20 cellular contexts compared by ENCODE assay signal in the genomic region with DNA sequence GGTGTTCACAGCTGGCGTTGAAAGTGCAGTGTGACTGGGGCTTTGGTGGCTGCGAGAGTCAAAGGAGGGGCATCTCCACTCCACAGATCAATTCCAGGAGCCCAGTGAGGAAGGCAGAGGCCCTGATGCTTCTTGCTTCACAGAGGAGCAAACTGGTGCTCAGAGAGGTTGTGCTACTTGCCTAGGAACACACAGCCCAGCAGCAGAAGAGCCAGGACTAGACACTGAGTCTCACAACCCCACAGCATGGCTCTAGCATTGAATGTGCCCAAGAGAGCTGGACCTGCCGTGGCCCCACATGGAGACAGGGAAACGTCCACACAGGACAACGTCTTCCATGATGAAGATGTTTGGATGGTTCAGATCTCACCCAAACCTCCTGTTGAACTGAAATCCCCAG. TPM values are rescaled to one million over a fixed set of nuclear protein-coding genes. Genes with fewer than 3 reads are reported as not detected.
DNase-seq lines count a peak whose midpoint lies in the region; ATAC-seq, FAIRE-seq and TF ChIP-seq lines count a peak whose summit lies in the region.
"Had no signal": no experiment of that assay in that cellular context is flagged by ENCODE, and none has a peak within 500 bp of the region (broad histone marks: within the 10 kb centered on the region; RNA-seq: fewer than 3 reads in every experiment).

No MANE protein-coding gene starts in this region.

- H2BK20ac ChIP-seq in IMR-90 (ENCODE audit: low read depth, low read length), result no peak overlapping the region

- H4K91ac ChIP-seq in IMR-90 (ENCODE audit: insufficient read depth, low read depth, low read length), result no peak overlapping the region

- TF ChIP-seq CTCF in IMR-90 (conservative IDR thresholded peaks at IDR 0.05; ENCODE audit: low read depth, low read length), result no peak
- TF ChIP-seq CTCF in chondrocyte (IDR thresholded peaks at IDR 0.05), result no peak
- no peak for TF ChIP-seq CTCF in HepG2 (CRISPR knock-in tag; IDR thresholded peaks at IDR 0.05)
- no peak for TF ChIP-seq CTCF in sigmoid colon (IDR thresholded peaks at IDR 0.05)

- H2BK120ac ChIP-seq in IMR-90 (ENCODE audit: low read depth, low read length), result no peak overlapping the region

- H3K36me3 ChIP-seq in IMR-90 (ENCODE audit: control insufficient read depth, insufficient read depth, low read length) (no peaks in the 10 kb centered on the region), HepG2 (replicated peaks in 1 of 2; ENCODE audit: control insufficient read depth in 1 of 2, insufficient read depth in 2 of 2, low read length in 2 of 2) (no peaks in the 10 kb centered on the region), sigmoid colon (no peaks in the 10 kb centered on the region)
- H3K36me3 ChIP-seq: BLaER1, HAP-1 had no signal

- H3K4me1 ChIP-seq in IMR-90 (ENCODE audit: control insufficient read depth, insufficient read depth, low read length), result peaks cover 10% of the 10 kb centered on the region
- no peaks in the 10 kb centered on the region for H3K4me1 ChIP-seq in HepG2 (ENCODE audit: insufficient read depth, low read length)
- H3K4me1 ChIP-seq in sigmoid colon, result no peaks in the 10 kb centered on the region
- H3K4me1 ChIP-seq: HAP-1 had no signal

- H2AFZ ChIP-seq in IMR-90 (replicated peaks; ENCODE audit: low read length, poor library complexity) (no peak overlapping the region), HepG2 (ENCODE audit: low read length) (no peak overlapping the region)

- no peak overlapping the region for H4K8ac ChIP-seq in IMR-90 (ENCODE audit: low read depth in 2 of 2, low read length in 2 of 2)

- H2AK5ac ChIP-seq in IMR-90 (ENCODE audit: low read depth, low read length), result peak overlapping the region; percentile 43; the same call in 1 of the 2 replicates

- WGBS in IMR-90 (ENCODE audit: extremely low coverage in 2 of 2, insufficient read length in 1 of 2), 2 experiments, result no CpG with 5 or more reads among the region's 5 CpGs
- 34% methylated on average over 3 of the region's 5 CpGs for WGBS in HepG2 (ENCODE audit: low lambda C conversion rate)
- WGBS in sigmoid colon, 2 donors, result 96% methylated on average over 5 of the region's 5 CpGs

- H3K4me3 Mint-ChIP-seq in chondrocyte (ENCODE audit: unreplicated experiment), result no peak overlapping the region
- H3K4me3 Mint-ChIP-seq in activated CD4-positive, alpha-beta memory T cell treated with anti-CD3 and anti-CD28 coated beads, Interleukin-2, amount 10 ng/mL, durations not matched to agents 7 days and 5 days, result no peak overlapping the region
- H3K4me3 Mint-ChIP-seq: CD4-positive, alpha-beta memory T cell had no signal

- H3K23ac ChIP-seq in IMR-90 (ENCODE audit: low read depth, low read length), result no peak overlapping the region

- no peak overlapping the region for H3K4ac ChIP-seq in IMR-90 (ENCODE audit: low read depth, low read length)

- POLR2A ChIA-PET in IMR-90 (lab: Charles Lee; ENCODE audit: unreplicated experiment), result no interaction called here
- POLR2A ChIA-PET in HepG2 (lab: Yijun Ruan, JAX), result no interaction called here
- POLR2A ChIA-PET in activated CD4-positive, alpha-beta memory T cell treated with anti-CD3 and anti-CD28 coated beads, Interleukin-2, amount 10 ng/mL, durations not matched to agents 7 days and 5 days (lab: Charles Lee), result no interaction called here

- H2BK15ac ChIP-seq in IMR-90 (ENCODE audit: low read depth, low read length), result no peak overlapping the region; the same call in 2 of the 3 replicates

- H3K27ac ChIP-seq in IMR-90 (ENCODE audit: insufficient read depth, low read length), result no peak overlapping the region
- no peak overlapping the region for H3K27ac ChIP-seq in HepG2 (ENCODE audit: extremely low read length, insufficient read depth, low read length)
- H3K27ac ChIP-seq in sigmoid colon, result no peak overlapping the region
- H3K27ac ChIP-seq: BLaER1 had no signal

- no peaks in the 10 kb centered on the region for H3K79me2 ChIP-seq in HepG2 (ENCODE audit: insufficient read depth, low read length)

- dilution Hi-C loops in IMR-90 (cut with HindIII; ENCODE audit: low sequenced_read_pairs, unreplicated experiment), result no loop called here

- H3K9me3 ChIP-seq in IMR-90 (ENCODE audit: control insufficient read depth, insufficient read depth, low read length), result 0 out of 2 replicates have a peak, but pooled peaks cover 3% of the 10 kb centered on the region
- H3K9me3 ChIP-seq in HepG2 (ENCODE audit: low read length), result no peaks in the 10 kb centered on the region
- H3K9me3 ChIP-seq in sigmoid colon, result no peaks in the 10 kb centered on the region

- H3K27ac Mint-ChIP-seq in chondrocyte (ENCODE audit: unreplicated experiment), result no peak overlapping the region
- H3K27ac Mint-ChIP-seq in activated CD4-positive, alpha-beta memory T cell treated with anti-CD3 and anti-CD28 coated beads, Interleukin-2, amount 10 ng/mL, durations not matched to agents 7 days and 5 days, result no peak overlapping the region
- H3K27ac Mint-ChIP-seq: CD4-positive, alpha-beta memory T cell had no signal

- BruUV-seq in IMR-90 (replicated peaks; lab: Mats Ljungman, UMichigan) (no TSS peak), HepG2 (replicated peaks; lab: Mats Ljungman, UMichigan) (no TSS peak)

- H3K27me3 Mint-ChIP-seq in chondrocyte (ENCODE audit: low read depth), result no peaks in the 10 kb centered on the region
- H3K27me3 Mint-ChIP-seq in activated CD4-positive, alpha-beta memory T cell treated with anti-CD3 and anti-CD28 coated beads, Interleukin-2, amount 10 ng/mL, durations not matched to agents 7 days and 5 days, result no peaks in the 10 kb centered on the region

- H3K9me3 Mint-ChIP-seq in chondrocyte (ENCODE audit: low read depth), result peaks cover 19% of the 10 kb centered on the region
- H3K9me3 Mint-ChIP-seq in activated CD4-positive, alpha-beta memory T cell treated with anti-CD3 and anti-CD28 coated beads, Interleukin-2, amount 10 ng/mL, durations not matched to agents 7 days and 5 days, result peaks cover 2% of the 10 kb centered on the region

- DNase-seq in IMR-90 (no peak), chondrocyte (ENCODE audit: low spot score) (peak; percentile 30), HepG2 (ENCODE audit: low spot score) (no peak), sigmoid colon (peak; percentile 25), germinal center (ENCODE audit: low spot score) (no peak)
- DNase-seq in activated CD4-positive, alpha-beta memory T cell treated with anti-CD3 and anti-CD28 coated beads, Interleukin-2, amount 10 ng/mL, durations not matched to agents 7 days and 5 days, result no peak
- DNase-seq: Calu3; CD4-positive, alpha-beta memory T cell; DMS79 treated with DMSO at 0.1 percent for 48 hours; GF-D8; KBM-7 had no signal

- intact Hi-C loops in IMR-90 (cut with micrococcal nuclease), result no loop called here
- intact Hi-C loops in HepG2 (cut with micrococcal nuclease; ENCODE audit: unreplicated experiment), result no loop called here
- intact Hi-C loops in sigmoid colon (cut with DNase I), result no loop called here

- no peak overlapping the region for H4K5ac ChIP-seq in IMR-90 (ENCODE audit: low read depth, low read length)

- TF ChIP-seq RAD21 in IMR-90 (IDR thresholded peaks at IDR 0.05; ENCODE audit: low read length), result no peak
- no peak for TF ChIP-seq RAD21 in HepG2 (CRISPR knock-in tag; IDR thresholded peaks at IDR 0.05)

- peaks cover 13% of the 10 kb centered on the region; the same call in 1 of the 2 replicates for H3K9me1 ChIP-seq in IMR-90 (ENCODE audit: insufficient read depth, low read length)

- in situ Hi-C loops in IMR-90 (cut with MboI; ENCODE audit: low sequenced_read_pairs) (no loop called here), HepG2 (cut with HindIII; ENCODE audit: extremely low pct_ligation_motif_present, low pct_unique_long_range_greater_than_20kb) (no loop called here)

- H3K27me3 ChIP-seq in IMR-90 (ENCODE audit: control insufficient read depth, insufficient read depth, low read length), result no peaks in the 10 kb centered on the region
- H3K27me3 ChIP-seq in HepG2 (ENCODE audit: control insufficient read depth in 1 of 2, insufficient read depth in 2 of 2, low read length in 2 of 2), result peaks cover 3 to 63% of the 10 kb centered on the region in 2 experiments
- no peaks in the 10 kb centered on the region for H3K27me3 ChIP-seq in sigmoid colon
- H3K27me3 ChIP-seq: BLaER1 had no signal

- ATAC-seq in IMR-90 (ENCODE audit: low read depth) (no peak), HepG2 (no peak), GM19467 (IDR thresholded peaks at IDR 0.05; ENCODE audit: unreplicated experiment) (no peak)
- ATAC-seq: GM12878 had no signal

- H3K56ac ChIP-seq in IMR-90 (ENCODE audit: extremely low read depth, insufficient read depth, low read length), result no peak overlapping the region

- TF ChIP-seq POLR2A in IMR-90 (IDR thresholded peaks at IDR 0.05; ENCODE audit: low read depth, low read length), result no peak
- no peak for TF ChIP-seq POLR2A in HepG2 (IDR thresholded peaks at IDR 0.05; ENCODE audit: insufficient read depth in 1 of 2, low read depth in 2 of 2, low read length in 2 of 2)
- TF ChIP-seq POLR2A in sigmoid colon (IDR thresholded peaks at IDR 0.05), result no peak

- no peak overlapping the region for H3K18ac ChIP-seq in IMR-90 (ENCODE audit: low read depth, low read length)

- peaks cover 2% of the 10 kb centered on the region for H3K36me3 Mint-ChIP-seq in chondrocyte (ENCODE audit: low read depth)
- H3K36me3 Mint-ChIP-seq in activated CD4-positive, alpha-beta memory T cell treated with anti-CD3 and anti-CD28 coated beads, Interleukin-2, amount 10 ng/mL, durations not matched to agents 7 days and 5 days (ENCODE audit: low read depth), result no peaks in the 10 kb centered on the region
- H3K36me3 Mint-ChIP-seq: CD4-positive, alpha-beta memory T cell had no signal

- TF ChIP-seq EP300 in HepG2 (IDR thresholded peaks at IDR 0.05; ENCODE audit: low read depth in 2 of 2, low read length in 2 of 2) (no peak), HepG2 (CRISPR knock-in tag; IDR thresholded peaks at IDR 0.05; ENCODE audit: borderline replicate concordance) (no peak), sigmoid colon (IDR thresholded peaks at IDR 0.05) (no peak)

- H3K14ac ChIP-seq in IMR-90 (replicated peaks; ENCODE audit: low read depth, low read length), result no peak overlapping the region

- FAIRE-seq in HepG2 (lab: Jason Lieb, UNC), result no peak
- FAIRE-seq: GM12878 had no signal

- CTCF ChIA-PET in IMR-90 (lab: Yijun Ruan, JAX) (no interaction called here), HepG2 (lab: Yijun Ruan, JAX; ENCODE audit: low intra/inter-chr PET ratio, low total read pairs) (no interaction called here)
- CTCF ChIA-PET in activated CD4-positive, alpha-beta memory T cell treated with anti-CD3 and anti-CD28 coated beads, Interleukin-2, amount 10 ng/mL, durations not matched to agents 7 days and 5 days (lab: Charles Lee), result no interaction called here

- H2AK9ac ChIP-seq in IMR-90 (replicated peaks; ENCODE audit: low read depth, low read length, poor library complexity), result no peak overlapping the region

- H3K79me1 ChIP-seq in IMR-90 (ENCODE audit: low read depth in 1 of 2, low read length in 2 of 2), result peaks cover 0 to 5% of the 10 kb centered on the region in 2 experiments; a peak in 1 of 4 replicates

- no peak overlapping the region for H3K4me3 ChIP-seq in IMR-90 (ENCODE audit: insufficient read depth, low read depth, low read length)
- no peak overlapping the region for H3K4me3 ChIP-seq in HepG2 (replicated peaks in 1 of 3; ENCODE audit: insufficient read depth in 1 of 3, low read depth in 2 of 3, low read length in 3 of 3)
- H3K4me3 ChIP-seq in sigmoid colon, result no peak overlapping the region
- H3K4me3 ChIP-seq: BLaER1, GM12878, HAP-1 had no signal

- H4K20me1 ChIP-seq in IMR-90 (ENCODE audit: insufficient read depth, low read length), result no peaks in the 10 kb centered on the region
- H4K20me1 ChIP-seq in HepG2 (ENCODE audit: insufficient read depth, low read length), result no peaks in the 10 kb centered on the region
- H4K20me1 ChIP-seq: BLaER1 had no signal

- H3K4me1 Mint-ChIP-seq in chondrocyte (ENCODE audit: low read depth), result peaks cover 14% of the 10 kb centered on the region
- no peaks in the 10 kb centered on the region for H3K4me1 Mint-ChIP-seq in activated CD4-positive, alpha-beta memory T cell treated with anti-CD3 and anti-CD28 coated beads, Interleukin-2, amount 10 ng/mL, durations not matched to agents 7 days and 5 days
- H3K4me1 Mint-ChIP-seq: CD4-positive, alpha-beta memory T cell had no signal

- H3K9ac ChIP-seq in IMR-90 (ENCODE audit: low read depth, low read length) (no peak overlapping the region), HepG2 (ENCODE audit: insufficient read depth, low read depth, low read length) (no peak overlapping the region)
- H3K9ac ChIP-seq: BLaER1 had no signal

- no peak overlapping the region for H2BK5ac ChIP-seq in IMR-90 (ENCODE audit: low read depth, low read length, poor library complexity, severe bottlenecking)

- no peak overlapping the region for H3K4me2 ChIP-seq in IMR-90 (ENCODE audit: low read depth, low read length)
- no peak overlapping the region for H3K4me2 ChIP-seq in HepG2 (ENCODE audit: low read depth, low read length)
- H3K4me2 ChIP-seq: BLaER1 had no signal

RNA-seq across cellular contexts. Expression of a gene that starts 33.3 kb away (rescaled TPM):
- total RNA-seq in IMR-90 (2012; rRNA removed) (not detected in 2 replicates), chondrocyte (not detected in 3 replicates), HepG2 (2016; rRNA removed; fragmentation: Illumina TruSeq; extraction: Trizol) (0.14 and 0.58 TPM in 2 replicates), sigmoid colon (under 1 TPM in 1 of 4 donors, not detected in 3; 0.36 TPM)
- polyA plus RNA-seq in IMR-90 (2012; rRNA removed) (not detected in 2 replicates), HepG2 (2011; rRNA removed) (0.13 and 0.26 TPM in 2 replicates), sigmoid colon (not detected)
- not detected in 2 replicates for polyA plus RNA-seq in IMR-90 (2012; cell fraction: cytosol; rRNA removed)
- not detected in 2 replicates for polyA plus RNA-seq in IMR-90 (2012; cell fraction: nucleus; rRNA removed; ENCODE audit: low replicate concordance)
- total RNA-seq in HepG2 (2016; cell fraction: cytosol; rRNA removed; fragmentation: Illumina TruSeq; extraction: Trizol; ENCODE audit: low read depth), result 0.10 and 0.18 TPM in 2 replicates
- total RNA-seq in HepG2 (2016; cell fraction: insoluble cytoplasmic fraction; rRNA removed; fragmentation: Illumina TruSeq; extraction: Trizol), result 0.09 and 0.74 TPM in 2 replicates
- 0.17 and 0.31 TPM in 2 replicates for total RNA-seq in HepG2 (2016; cell fraction: membrane; rRNA removed; fragmentation: Illumina TruSeq; extraction: Trizol)
- total RNA-seq in HepG2 (2016; cell fraction: nucleus; rRNA removed; fragmentation: Illumina TruSeq; extraction: Trizol), result 0.47 and 1.4 TPM in 2 replicates
- polyA plus RNA-seq in HepG2 (2011; cell fraction: cytosol; rRNA removed), result 0.11 TPM in 1 of 2 replicates, not detected in the other
- 0.31 and 1.3 TPM in 2 replicates for polyA plus RNA-seq in HepG2 (2011; cell fraction: nucleus; rRNA removed)
- polyA plus RNA-seq in HepG2 (2012), result 0.04 TPM in 1 of 2 replicates, not detected in the other
- polyA plus RNA-seq in HepG2 (2016; cell fraction: cytosol; fragmentation: Illumina TruSeq; extraction: Trizol; ENCODE audit: low read depth), result 0.09 and 0.12 TPM in 2 replicates
- polyA plus RNA-seq in HepG2 (2016; cell fraction: insoluble cytoplasmic fraction; fragmentation: Illumina TruSeq; extraction: Trizol; ENCODE audit: low read depth), result 0.21 and 0.39 TPM in 2 replicates
- 0.22 TPM in 2 replicates for polyA plus RNA-seq in HepG2 (2016; cell fraction: membrane; fragmentation: Illumina TruSeq; extraction: Trizol; ENCODE audit: low read depth)
- polyA plus RNA-seq in HepG2 (2016; cell fraction: nucleus; fragmentation: Illumina TruSeq; extraction: Trizol; ENCODE audit: insufficient read depth, low read depth), result 1.7 and 3.1 TPM in 2 replicates
- polyA minus RNA-seq in HepG2 (2011; rRNA and poly(A)+ RNA removed; ENCODE audit: low replicate concordance), result 0.16 TPM in 1 of 2 replicates, not detected in the other
- not detected in 2 replicates for polyA minus RNA-seq in HepG2 (2011; cell fraction: cytosol; rRNA and poly(A)+ RNA removed)
- polyA minus RNA-seq in HepG2 (2011; cell fraction: nucleus; rRNA and poly(A)+ RNA removed), result 0.12 and 0.39 TPM in 2 replicates
- not detected for total RNA-seq in activated CD4-positive, alpha-beta memory T cell treated with anti-CD3 and anti-CD28 coated beads, Interleukin-2, amount 10 ng/mL, durations not matched to agents 7 days and 5 days
- total RNA-seq: A673; Calu3; CD4-positive, alpha-beta memory T cell; GM12878; H4; HT-29 had no signal
- polyA plus RNA-seq: AG04450; CD14-positive monocyte; CD4-positive, alpha-beta memory T cell; GM12878 had no signal

Comparison
In these comparisons a context has a peak if more than half of its experiments do, and no peak if none do; other contexts are left out.
1. DNase-seq: peak in chondrocyte (single experiment) and sigmoid colon (single experiment); none in IMR-90 (single experiment), HepG2 (single experiment), activated CD4-positive, alpha-beta memory T cell treated with anti-CD3 and anti-CD28 coated beads, Interleukin-2, amount 10 ng/mL, durations not matched to agents 7 days and 5 days (single experiment) and germinal center (single experiment).